ENCODE assay signal across 18 cellular contexts in genomic region chr2:3627500-3628100, GRCh38. TPM values are rescaled to one million over a fixed set of nuclear protein-coding genes. Genes with fewer than 3 reads are reported as not detected.
"Had no signal": no experiment of that assay in that cellular context is flagged by ENCODE, and none has a peak within 500 bp of the region (broad histone marks: within the 10 kb centered on the region; RNA-seq: fewer than 3 reads in every experiment).

No MANE protein-coding gene starts in this region.

- H3K9me3 ChIP-seq: ascending aorta, esophagus squamous epithelium had no signal

- DNase-seq: activated CD4-positive, alpha-beta T cell treated with anti-CD3 and anti-CD28 coated beads for 36 hours; activated naive CD8-positive, alpha-beta T cell treated with anti-CD3 and anti-CD28 coated beads for 36 hours; activated T-cell treated with anti-CD3 and anti-CD28 coated beads for 4 hours; esophagus squamous epithelium; foreskin fibroblast; glutamatergic neuron; left cardiac atrium; mammary epithelial cell; substantia nigra; T-helper 9 cell had no signal

- H3K9me3 Mint-ChIP-seq: activated naive CD8-positive, alpha-beta T cell treated with anti-CD3 and anti-CD28 coated beads for 36 hours had no signal

- H3K27me3 Mint-ChIP-seq: activated CD4-positive, alpha-beta T cell treated with anti-CD3 and anti-CD28 coated beads for 36 hours; activated naive CD8-positive, alpha-beta T cell treated with anti-CD3 and anti-CD28 coated beads for 36 hours had no signal

- H3K4me3 ChIP-seq: ascending aorta, esophagus squamous epithelium, skin epidermis had no signal

- H3K27me3 ChIP-seq: ascending aorta, esophagus squamous epithelium had no signal

- H3K4me3 Mint-ChIP-seq: activated CD4-positive, alpha-beta T cell treated with anti-CD3 and anti-CD28 coated beads for 36 hours; activated naive CD8-positive, alpha-beta T cell treated with anti-CD3 and anti-CD28 coated beads for 36 hours; nephron; stimulated activated memory B cell treated with anti-CD40 and anti-IgM and Interleukin-4, amounts not matched to agents 10 μg/mL and 1 μg/mL and 100 μg/mL, for 72 hours had no signal

- H3K27ac Mint-ChIP-seq: activated CD4-positive, alpha-beta T cell treated with anti-CD3 and anti-CD28 coated beads for 36 hours; activated naive CD8-positive, alpha-beta T cell treated with anti-CD3 and anti-CD28 coated beads for 36 hours; nephron; stimulated activated memory B cell treated with anti-CD40 and anti-IgM and Interleukin-4, amounts not matched to agents 10 μg/mL and 1 μg/mL and 100 μg/mL, for 72 hours had no signal

- H3K36me3 Mint-ChIP-seq: activated naive CD8-positive, alpha-beta T cell treated with anti-CD3 and anti-CD28 coated beads for 36 hours; stimulated activated memory B cell treated with anti-CD40 and anti-IgM and Interleukin-4, amounts not matched to agents 10 μg/mL and 1 μg/mL and 100 μg/mL, for 72 hours had no signal

- H3K4me1 ChIP-seq: ascending aorta had no signal

- H3K27ac ChIP-seq: ascending aorta, WERI-Rb-1 had no signal

- H3K4me1 Mint-ChIP-seq: activated CD4-positive, alpha-beta T cell treated with anti-CD3 and anti-CD28 coated beads for 36 hours; activated naive CD8-positive, alpha-beta T cell treated with anti-CD3 and anti-CD28 coated beads for 36 hours; nephron; stimulated activated memory B cell treated with anti-CD40 and anti-IgM and Interleukin-4, amounts not matched to agents 10 μg/mL and 1 μg/mL and 100 μg/mL, for 72 hours had no signal

- H3K36me3 ChIP-seq: ascending aorta, esophagus squamous epithelium, WERI-Rb-1 had no signal

RNA-seq across cellular contexts. Expression of gene ALLC, which starts 30.4 kb away (rescaled TPM):
- total RNA-seq: activated CD4-positive, alpha-beta T cell treated with anti-CD3 and anti-CD28 coated beads for 36 hours; activated naive CD8-positive, alpha-beta T cell treated with anti-CD3 and anti-CD28 coated beads for 36 hours; ascending aorta; bronchial epithelial cell; esophagus squamous epithelium; mammary epithelial cell; omental fat pad; SK-MEL-5 had no signal
- polyA plus RNA-seq: mammary epithelial cell had no signal

RNA-seq across cellular contexts. Expression of gene COLEC11, which starts 32.7 kb away (rescaled TPM):
- total RNA-seq: mammary epithelial cell, SK-MEL-5 had no signal
- polyA plus RNA-seq: mammary epithelial cell had no signal
